8 cellular contexts compared by ENCODE assay signal in genomic region chr11:118062631-118063030, GRCh38. TPM values are rescaled to one million over a fixed set of nuclear protein-coding genes. Genes with fewer than 3 reads are reported as not detected.
"Had no signal": no experiment of that assay in that cellular context is flagged by ENCODE, and none has a peak within 500 bp of the region (broad histone marks: within the 10 kb centered on the region; RNA-seq: fewer than 3 reads in every experiment).

No MANE protein-coding gene starts in this region.

RNA-seq across cellular contexts. Expression of gene TMPRSS4, which starts 14.2 kb away (rescaled TPM):
- total RNA-seq: LHCN-M2, MCF 10A, NCI-H460, Right ventricle myocardium inferior, RPMI7951, SJCRH30, SK-MEL-5 had no signal

RNA-seq across cellular contexts. Expression of gene SMIM35, which starts 24.1 kb away (rescaled TPM):
- total RNA-seq: LHCN-M2, MCF 10A, NCI-H460, PC-9, Right ventricle myocardium inferior, RPMI7951, SJCRH30, SK-MEL-5 had no signal
